Comparison of ENCODE assay signal across 8 cellular contexts in genomic region chr2:113626616-113627330, GRCh38. TPM values are rescaled to one million over a fixed set of nuclear protein-coding genes. Genes with fewer than 3 reads are reported as not detected.
A peak's percentile ranks its signal among the peaks of the same experiment; 100 is the strongest.
DNase-seq lines count a peak whose midpoint lies in the region; ATAC-seq and TF ChIP-seq lines count a peak whose summit lies in the region.
"Not testable (repeated sequence)": the region's sequence is repeated elsewhere in the genome, so short reads cannot be mapped to it uniquely, and the experiment has no call there.

Gene RABL2A (plus strand): TSS chr2:113627266. CDS start chr2:113628607, 1,341 bp downstream.

- CTCF ChIA-PET in activated CD4-positive, alpha-beta T cell treated with anti-CD3 and anti-CD28 coated beads, Interleukin-2, amount 10 ng/mL, durations not matched to agents 7 days and 5 days (lab: Charles Lee): not testable (repeated sequence)

- not testable (repeated sequence) for H2AK5ac ChIP-seq in H9 (ENCODE audit: insufficient read length, low read length)

- peak within 1 kb of the TSS; percentile 76 to 89 for H3K4me3 Mint-ChIP-seq in H9
- peak within 1 kb of the TSS; percentile 85 for H3K4me3 Mint-ChIP-seq in activated CD4-positive, alpha-beta T cell treated with anti-CD3 and anti-CD28 coated beads, Interleukin-2, amount 10 ng/mL, durations not matched to agents 7 days and 5 days

- DNase-seq in GM06990 (ENCODE audit: extremely low read depth, insufficient read length): peak; percentile 88
- peak; percentile 78 for DNase-seq in H9
- DNase-seq in HuH-7 (ENCODE audit: low spot score): peak; percentile 46
- peak; percentile 84 for DNase-seq in activated CD4-positive, alpha-beta T cell treated with anti-CD3 and anti-CD28 coated beads, Interleukin-2, amount 10 ng/mL, durations not matched to agents 7 days and 5 days
- DNase-seq in central memory CD4-positive, alpha-beta T cell: peak; percentile 88
- DNase-seq in psoas muscle: peak; percentile 86 to 93

- H3K4me2 ChIP-seq in H9 (ENCODE audit: insufficient read depth, insufficient read length, low read length): peak within 1 kb of the TSS; percentile 60

- H3K27ac Mint-ChIP-seq in H9: not testable (repeated sequence)
- peak within 1 kb of the TSS; percentile 89 for H3K27ac Mint-ChIP-seq in activated CD4-positive, alpha-beta T cell treated with anti-CD3 and anti-CD28 coated beads, Interleukin-2, amount 10 ng/mL, durations not matched to agents 7 days and 5 days

- H2BK12ac ChIP-seq in H9 (ENCODE audit: insufficient read length, low read depth, low read length): not testable (repeated sequence)

- H3K4ac ChIP-seq in H9 (ENCODE audit: low read depth, low read length): not testable (repeated sequence)

- not testable (repeated sequence) for H3T11ph ChIP-seq in H9 (ENCODE audit: low read length)

- H2AFZ ChIP-seq in H9 (ENCODE audit: low read length): not testable (repeated sequence)

- H3K4me1 Mint-ChIP-seq in H9; activated CD4-positive, alpha-beta T cell treated with anti-CD3 and anti-CD28 coated beads, Interleukin-2, amount 10 ng/mL, durations not matched to agents 7 days and 5 days: not testable (repeated sequence)

- not testable (repeated sequence) for H3K27ac ChIP-seq in H9 (ENCODE audit: insufficient read length, low read depth, low read length); iPS-18a (ENCODE audit: low read length); temporal lobe (ENCODE audit: low read depth, low read length)
- peak within 1 kb of the TSS; percentile 58 for H3K27ac ChIP-seq in psoas muscle

- H3K9me3 Mint-ChIP-seq in H9; activated CD4-positive, alpha-beta T cell treated with anti-CD3 and anti-CD28 coated beads, Interleukin-2, amount 10 ng/mL, durations not matched to agents 7 days and 5 days: not testable (repeated sequence)

- not testable (repeated sequence) for H2BK120ac ChIP-seq in H9 (ENCODE audit: low read depth, low read length, poor library complexity, severe bottlenecking)

- H3K4me3 ChIP-seq in GM06990 (replicated peaks; ENCODE audit: low read depth, low read length) (peak within 1 kb of the TSS; percentile 66), iPS-18a (ENCODE audit: low read length) (peak within 1 kb of the TSS; percentile 56), psoas muscle (peak within 1 kb of the TSS; percentile 67)

- not testable (repeated sequence) for H3K36me3 ChIP-seq in GM06990 (ENCODE audit: control insufficient read depth, insufficient read depth, low read length); iPS-18a (ENCODE audit: control insufficient read depth, low read depth, low read length); psoas muscle (ENCODE audit: insufficient read depth in 1 of 2, low read depth in 1 of 2)

- POLR2A ChIA-PET in activated CD4-positive, alpha-beta T cell treated with anti-CD3 and anti-CD28 coated beads, Interleukin-2, amount 10 ng/mL, durations not matched to agents 7 days and 5 days (lab: Charles Lee): not testable (repeated sequence)

- H3K23ac ChIP-seq in H9 (ENCODE audit: insufficient read length, low read depth, low read length): not testable (repeated sequence)

- H2BK20ac ChIP-seq in H9 (ENCODE audit: low read depth, low read length, poor library complexity, severe bottlenecking): not testable (repeated sequence)

- not testable (repeated sequence) for H3K4me1 ChIP-seq in H9 (ENCODE audit: insufficient read depth, low read length); iPS-18a (ENCODE audit: control insufficient read depth, low read depth, low read length); psoas muscle

- not testable (repeated sequence) for H3K18ac ChIP-seq in H9 (ENCODE audit: insufficient read length, low read depth, low read length)

- not testable (repeated sequence) for TF ChIP-seq CTCF in GM06990 (IDR thresholded peaks at IDR 0.05; ENCODE audit: insufficient read depth, low read length, poor library complexity, severe bottlenecking); H9 (conservative IDR thresholded peaks at IDR 0.05); psoas muscle (IDR thresholded peaks at IDR 0.05)

- not testable (repeated sequence) for H2BK5ac ChIP-seq in H9 (ENCODE audit: insufficient read length, low read length)

- H3K56ac ChIP-seq in H9 (ENCODE audit: insufficient read length, low read depth, low read length): not testable (repeated sequence)

- H3K79me1 ChIP-seq in H9 (ENCODE audit: insufficient read depth, low read depth, low read length, poor library complexity, severe bottlenecking): not testable (repeated sequence)

- not testable (repeated sequence) for H2BK15ac ChIP-seq in H9 (ENCODE audit: low read depth, low read length)

- H3K9ac ChIP-seq in H9 (ENCODE audit: extremely low read depth, insufficient read length, low read length): not testable (repeated sequence)
- peak within 1 kb of the TSS; percentile 4 for H3K9ac ChIP-seq in iPS-18a (ENCODE audit: low read length)

- H4K20me1 ChIP-seq in H9 (ENCODE audit: control insufficient read depth, insufficient read depth, insufficient read length): not testable (repeated sequence)

- not testable (repeated sequence) for H3K79me2 ChIP-seq in H9 (ENCODE audit: insufficient read depth, low read length)

- H3K27me3 ChIP-seq in GM06990 (replicated peaks; ENCODE audit: control insufficient read depth, insufficient read depth, low read length); H9 (ENCODE audit: insufficient read depth, low read length); iPS-18a (ENCODE audit: control insufficient read depth, insufficient read depth, low read length); psoas muscle (ENCODE audit: insufficient read depth in 3 of 3, low read length in 2 of 3): not testable (repeated sequence)

- no CpG with 5 or more reads among the region's 51 CpGs for WGBS in H9 (ENCODE audit: extremely low coverage, insufficient read length, low lambda C conversion rate)
- 0 to 1% (median 0%) methylated on average over 9 to 46 of the region's 51 CpGs for WGBS in psoas muscle, 3 donors

- not testable (repeated sequence) for H3K9me3 ChIP-seq in H9 (ENCODE audit: control insufficient read depth, low read depth, low read length); iPS-18a (ENCODE audit: control insufficient read depth, low read depth, low read length); psoas muscle

- H3K23me2 ChIP-seq in H9 (ENCODE audit: insufficient read length, low read depth, low read length, poor library complexity, severe bottlenecking): not testable (repeated sequence)

- H3K14ac ChIP-seq in H9 (ENCODE audit: insufficient read depth, low read length): not testable (repeated sequence)

- intact Hi-C loops in psoas muscle (cut with DNase I): not testable (repeated sequence)

- not testable (repeated sequence) for H4K5ac ChIP-seq in H9 (ENCODE audit: insufficient read length, low read depth, low read length)

- not testable (repeated sequence) for H4K8ac ChIP-seq in H9 (replicated peaks; ENCODE audit: insufficient read length, low read depth, low read length)

- not testable (repeated sequence) for H4K91ac ChIP-seq in H9 (ENCODE audit: insufficient read length, low read depth, low read length)

- H3K36me3 Mint-ChIP-seq in H9 (ENCODE audit: insufficient read depth in 1 of 3, low read depth in 3 of 3); activated CD4-positive, alpha-beta T cell treated with anti-CD3 and anti-CD28 coated beads, Interleukin-2, amount 10 ng/mL, durations not matched to agents 7 days and 5 days (ENCODE audit: low read depth): not testable (repeated sequence)

- not testable (repeated sequence) for H3K27me3 Mint-ChIP-seq in H9 (ENCODE audit: low read depth); activated CD4-positive, alpha-beta T cell treated with anti-CD3 and anti-CD28 coated beads, Interleukin-2, amount 10 ng/mL, durations not matched to agents 7 days and 5 days

- peak; percentile 99 to 100 (median 100) for ATAC-seq in psoas muscle

RNA-seq across cellular contexts. Expression of gene RABL2A, which starts in this region (rescaled TPM):
- 11.4 and 12.7 TPM in 2 replicates for total RNA-seq in H9 (2021)
- 10 to 100 TPM; 15.3 to 17.9 TPM for total RNA-seq in activated CD4-positive, alpha-beta T cell treated with anti-CD3 and anti-CD28 coated beads, Interleukin-2, amount 10 ng/mL, durations not matched to agents 7 days and 5 days
- 1 to 10 TPM; 2.6 to 5.3 (median 3.5) TPM for total RNA-seq in psoas muscle
- polyA plus RNA-seq in psoas muscle: 1 to 10 TPM; 1.1 to 5.3 (median 3.5) TPM
- 10.8 TPM for total RNA-seq in temporal lobe
